ENCODE assay signal across 14 cellular contexts in the genomic region with DNA sequence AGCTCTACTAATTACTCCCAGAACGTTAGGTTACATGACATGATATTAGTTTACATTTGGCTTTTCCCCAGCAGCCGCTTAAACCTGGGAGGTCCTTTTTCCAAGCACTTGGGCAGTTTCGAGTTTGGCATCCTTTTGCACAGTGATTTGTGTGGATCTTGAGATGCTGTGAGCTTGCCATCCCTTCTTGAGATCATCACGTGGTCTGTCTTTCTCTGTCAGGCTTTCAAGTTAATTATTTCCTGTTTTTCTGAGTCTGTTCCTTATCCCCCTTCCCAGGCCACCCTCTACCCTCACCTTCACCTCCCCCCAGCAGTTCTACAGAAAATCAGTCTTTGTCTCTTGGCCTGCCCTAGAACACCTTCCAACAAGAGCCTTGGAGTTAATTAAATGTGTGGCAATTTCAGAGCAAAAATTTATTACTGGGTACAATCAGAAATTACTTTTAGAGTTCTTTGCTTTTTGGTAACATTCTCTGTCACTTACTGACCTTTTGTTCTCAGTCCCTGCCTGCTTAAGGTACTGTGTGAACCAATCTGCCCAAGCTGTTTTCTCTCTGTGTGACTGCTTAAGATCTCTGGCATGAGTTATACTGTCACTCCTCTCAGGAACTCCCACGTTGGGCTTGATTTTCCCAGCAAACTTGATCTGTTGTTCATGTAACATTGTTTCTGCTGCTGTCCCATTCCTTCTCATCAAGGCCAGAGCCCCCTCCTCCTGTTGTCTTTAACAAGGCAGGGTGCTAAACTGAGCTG. TPM values are rescaled to one million over a fixed set of nuclear protein-coding genes. Genes with fewer than 3 reads are reported as not detected.
DNase-seq lines count a peak whose midpoint lies in the region; TF ChIP-seq lines count a peak whose summit lies in the region.
"Had no signal": no experiment of that assay in that cellular context is flagged by ENCODE, and none has a peak within 500 bp of the region (broad histone marks: within the 10 kb centered on the region; RNA-seq: fewer than 3 reads in every experiment).

No MANE protein-coding gene starts in this region.

- no peak overlapping the region for H4K8ac ChIP-seq in mesendoderm (ENCODE audit: low read depth, low read length)

- H3K56ac ChIP-seq in mesendoderm (ENCODE audit: low read length), result peak overlapping the region; percentile 74

- H3K27ac ChIP-seq in WERI-Rb-1 (peak overlapping the region; percentile 99), mesendoderm (ENCODE audit: low read depth, low read length) (no peak overlapping the region), brain microvascular endothelial cell (no peak overlapping the region)

- no peak overlapping the region for H3K23ac ChIP-seq in mesendoderm (ENCODE audit: low read length)

- H3K27me3 ChIP-seq in WERI-Rb-1 (ENCODE audit: insufficient read depth, low read depth, severe bottlenecking) (no peaks in the 10 kb centered on the region), mesendoderm (ENCODE audit: insufficient read depth, low read length, poor library complexity) (no peaks in the 10 kb centered on the region), brain microvascular endothelial cell (replicated peaks) (no peaks in the 10 kb centered on the region)
- H3K27me3 ChIP-seq: heart right ventricle had no signal

- peak; percentile 16 for DNase-seq in Ammon's horn (ENCODE audit: low spot score)
- DNase-seq in KBM-7, result peak; percentile 92
- peak; percentile 72 for DNase-seq in WERI-Rb-1
- DNase-seq in mesendoderm, result peak; percentile 29
- no peak for DNase-seq in NCI-H446 (lab: John Stamatoyannopoulos, UW)
- no peak for DNase-seq in brain microvascular endothelial cell
- no peak for DNase-seq in NCI-H524 treated with DMSO at 0.1 percent for 48 hours (lab: John Stamatoyannopoulos, UW)
- DNase-seq in T-helper 1 cell, result no peak
- DNase-seq: activated CD4-positive, alpha-beta T cell treated with anti-CD3 and anti-CD28 coated beads for 1 hour; activated naive CD4-positive, alpha-beta T cell treated with Interleukin-2 at 50 U/mL for 16 hours; heart right ventricle; NCI-H187; RPMI8226 had no signal

- no peak overlapping the region for H4K5ac ChIP-seq in mesendoderm (ENCODE audit: low read length)

- peaks cover 7% of the 10 kb centered on the region for H3K36me3 ChIP-seq in WERI-Rb-1
- no peaks in the 10 kb centered on the region for H3K36me3 ChIP-seq in mesendoderm (ENCODE audit: control insufficient read depth, insufficient read depth, low read length)
- no peaks in the 10 kb centered on the region for H3K36me3 ChIP-seq in brain microvascular endothelial cell (replicated peaks)

- H3K9ac ChIP-seq in mesendoderm (ENCODE audit: low read length), result peak overlapping the region; percentile 44

- no peaks in the 10 kb centered on the region for H3K79me1 ChIP-seq in mesendoderm (ENCODE audit: low read length)

- no peak overlapping the region for H2BK5ac ChIP-seq in mesendoderm (ENCODE audit: low read length)

- peaks cover 6% of the 10 kb centered on the region for H3K4me1 ChIP-seq in mesendoderm (ENCODE audit: control insufficient read depth, low read depth, low read length)

- H2BK120ac ChIP-seq in mesendoderm (ENCODE audit: low read depth, low read length), result no peak overlapping the region

- H3K18ac ChIP-seq in mesendoderm (ENCODE audit: low read length), result no peak overlapping the region

- H3K79me2 ChIP-seq in mesendoderm (ENCODE audit: control insufficient read depth, insufficient read depth, low read length), result peaks cover 12% of the 10 kb centered on the region

- no CpG with 5 or more reads among the region's 5 CpGs for WGBS in mesendoderm (ENCODE audit: extremely low coverage, insufficient coverage, low lambda C conversion rate)

- H2BK15ac ChIP-seq in mesendoderm (replicated peaks; ENCODE audit: low read depth), result no peak overlapping the region

- H3K4ac ChIP-seq in mesendoderm (ENCODE audit: low read depth, low read length), result no peak overlapping the region

- H3K4me2 ChIP-seq in mesendoderm (ENCODE audit: low read length), result no peak overlapping the region

- in situ Hi-C loops in KBM-7 (cut with MboI; ENCODE audit: low pct_unique_long_range_greater_than_20kb, low sequenced_read_pairs) (no loop called here), brain microvascular endothelial cell (cut with HindIII; ENCODE audit: low pct_ligation_motif_present, low sequenced_read_pairs) (no loop called here)

- peak overlapping the region; percentile 23 for H3K4me3 ChIP-seq in WERI-Rb-1 (ENCODE audit: low read depth, low read length)
- H3K4me3 ChIP-seq in mesendoderm (ENCODE audit: low read length), result no peak overlapping the region
- no peak overlapping the region for H3K4me3 ChIP-seq in brain microvascular endothelial cell (ENCODE audit: low read depth, low read length)
- H3K4me3 ChIP-seq: heart right ventricle had no signal

- no peak overlapping the region for H2AK5ac ChIP-seq in mesendoderm (ENCODE audit: low read length)

- no peak for TF ChIP-seq CTCF in WERI-Rb-1 (IDR thresholded peaks at IDR 0.05; ENCODE audit: low read depth, low read length)
- TF ChIP-seq CTCF in brain microvascular endothelial cell (IDR thresholded peaks at IDR 0.05; ENCODE audit: low read depth, low read length, missing control alignments), result no peak

- H3K9me3 ChIP-seq in WERI-Rb-1 (ENCODE audit: severe bottlenecking), result no peaks in the 10 kb centered on the region
- H3K9me3 ChIP-seq: heart right ventricle had no signal

RNA-seq across cellular contexts. Expression of gene SLF2, which starts 3.1 kb away (rescaled TPM):
- 12.0 TPM for polyA plus RNA-seq in mesendoderm (2013, experiment 1 of 2)
- polyA plus RNA-seq in mesendoderm (2013, experiment 2 of 2), result 12.1 TPM

RNA-seq across cellular contexts. Expression of gene SEMA4G, which starts 59.6 kb away (rescaled TPM):
- polyA plus RNA-seq in mesendoderm (2013, experiment 1 of 2), result 15.2 TPM
- polyA plus RNA-seq in mesendoderm (2013, experiment 2 of 2), result 14.6 TPM
- polyA plus RNA-seq: CD14-positive monocyte had no signal

Comparison
In these comparisons a context has a peak if more than half of its experiments do, and no peak if none do; other contexts are left out.
1. DNase-seq: peak in Ammon's horn (single experiment), KBM-7 (single experiment), WERI-Rb-1 (single experiment) and mesendoderm (single experiment); none in NCI-H446 (0 of 2), brain microvascular endothelial cell (single experiment), NCI-H524 treated with DMSO at 0.1 percent for 48 hours (single experiment) and T-helper 1 cell (0 of 5).